In the genomic region with DNA sequence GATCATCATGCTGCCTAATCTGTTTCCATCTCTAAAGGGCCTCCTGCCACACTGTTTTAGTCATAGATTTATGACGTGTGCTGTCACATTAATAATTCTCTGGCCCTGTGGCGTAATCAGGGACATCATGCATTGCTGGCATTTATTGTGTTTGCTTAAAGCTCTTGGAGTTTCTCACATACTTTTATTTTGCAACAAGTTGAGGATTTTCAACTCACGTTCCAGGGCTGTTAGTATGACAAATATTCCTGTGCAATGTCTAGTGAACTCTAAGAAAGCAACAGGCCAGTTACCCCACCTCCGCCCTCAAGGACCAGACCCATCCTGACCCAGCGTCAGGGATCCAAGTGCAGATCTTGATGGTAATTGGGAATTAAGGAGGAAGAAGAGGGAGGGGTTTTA, we compare ENCODE assay signal across 1 cellular context.
A peak's percentile ranks its signal among the peaks of the same experiment; 100 is the strongest.
TF ChIP-seq lines count a peak whose summit lies in the region.

No MANE protein-coding gene starts in this region.

TF ChIP-seq in A549, 52 proteins besides CTCF, POLR2A, EP300 and RAD21 (continued from another document):
- TF ChIP-seq, protein P1, sequence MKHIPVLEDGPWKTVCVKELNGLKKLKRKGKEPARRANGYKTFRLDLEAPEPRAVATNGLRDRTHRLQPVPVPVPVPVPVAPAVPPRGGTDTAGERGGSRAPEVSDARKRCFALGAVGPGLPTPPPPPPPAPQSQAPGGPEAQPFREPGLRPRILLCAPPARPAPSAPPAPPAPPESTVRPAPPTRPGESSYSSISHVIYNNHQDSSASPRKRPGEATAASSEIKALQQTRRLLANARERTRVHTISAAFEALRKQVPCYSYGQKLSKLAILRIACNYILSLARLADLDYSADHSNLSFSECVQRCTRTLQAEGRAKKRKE (CRISPR knock-in tag; IDR thresholded peaks at IDR 0.05; ENCODE audit: low read depth): no peak
- TF ChIP-seq ZSCAN20 (CRISPR knock-in tag; IDR thresholded peaks at IDR 0.05) (no peak), SREBF2 (IDR thresholded peaks at IDR 0.05) (no peak), RFX5 (IDR thresholded peaks at IDR 0.05) (no peak), KDM1A (IDR thresholded peaks at IDR 0.05; ENCODE audit: low read depth) (no peak), HOXB13 (CRISPR knock-in tag; IDR thresholded peaks at IDR 0.05; ENCODE audit: low read depth) (peak; percentile 31; the same call in 1 of the 2 replicates), ZFP36 (IDR thresholded peaks at IDR 0.05; ENCODE audit: borderline replicate concordance, partially characterized antibody) (no peak), USF2 (IDR thresholded peaks at IDR 0.05) (no peak), CBX8 (IDR thresholded peaks at IDR 0.05) (no peak), SMC3 (IDR thresholded peaks at IDR 0.05) (no peak), JUN (IDR thresholded peaks at IDR 0.05) (peak; percentile 35 to 50; a peak in 3 of 5 replicates), KDM5A (IDR thresholded peaks at IDR 0.05) (no peak), CBX2 (IDR thresholded peaks at IDR 0.05; ENCODE audit: borderline replicate concordance, low read depth) (no peak), HDAC2 (IDR thresholded peaks at IDR 0.05) (no peak), RCOR1 (IDR thresholded peaks at IDR 0.05; ENCODE audit: low read depth, low read length) (no peak), BHLHE40 (IDR thresholded peaks at IDR 0.05; ENCODE audit: low read depth, low read length) (no peak)
- TF ChIP-seq, protein P2, sequence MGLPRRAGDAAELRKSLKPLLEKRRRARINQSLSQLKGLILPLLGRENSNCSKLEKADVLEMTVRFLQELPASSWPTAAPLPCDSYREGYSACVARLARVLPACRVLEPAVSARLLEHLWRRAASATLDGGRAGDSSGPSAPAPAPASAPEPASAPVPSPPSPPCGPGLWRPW (IDR thresholded peaks at IDR 0.05): peak; percentile 57; the same call in 1 of the 2 replicates
- TF ChIP-seq, protein P3, sequence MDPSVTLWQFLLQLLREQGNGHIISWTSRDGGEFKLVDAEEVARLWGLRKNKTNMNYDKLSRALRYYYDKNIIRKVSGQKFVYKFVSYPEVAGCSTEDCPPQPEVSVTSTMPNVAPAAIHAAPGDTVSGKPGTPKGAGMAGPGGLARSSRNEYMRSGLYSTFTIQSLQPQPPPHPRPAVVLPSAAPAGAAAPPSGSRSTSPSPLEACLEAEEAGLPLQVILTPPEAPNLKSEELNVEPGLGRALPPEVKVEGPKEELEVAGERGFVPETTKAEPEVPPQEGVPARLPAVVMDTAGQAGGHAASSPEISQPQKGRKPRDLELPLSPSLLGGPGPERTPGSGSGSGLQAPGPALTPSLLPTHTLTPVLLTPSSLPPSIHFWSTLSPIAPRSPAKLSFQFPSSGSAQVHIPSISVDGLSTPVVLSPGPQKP (IDR thresholded peaks at IDR 0.05; ENCODE audit: low read depth, low read length): no peak
